In the genomic region with DNA sequence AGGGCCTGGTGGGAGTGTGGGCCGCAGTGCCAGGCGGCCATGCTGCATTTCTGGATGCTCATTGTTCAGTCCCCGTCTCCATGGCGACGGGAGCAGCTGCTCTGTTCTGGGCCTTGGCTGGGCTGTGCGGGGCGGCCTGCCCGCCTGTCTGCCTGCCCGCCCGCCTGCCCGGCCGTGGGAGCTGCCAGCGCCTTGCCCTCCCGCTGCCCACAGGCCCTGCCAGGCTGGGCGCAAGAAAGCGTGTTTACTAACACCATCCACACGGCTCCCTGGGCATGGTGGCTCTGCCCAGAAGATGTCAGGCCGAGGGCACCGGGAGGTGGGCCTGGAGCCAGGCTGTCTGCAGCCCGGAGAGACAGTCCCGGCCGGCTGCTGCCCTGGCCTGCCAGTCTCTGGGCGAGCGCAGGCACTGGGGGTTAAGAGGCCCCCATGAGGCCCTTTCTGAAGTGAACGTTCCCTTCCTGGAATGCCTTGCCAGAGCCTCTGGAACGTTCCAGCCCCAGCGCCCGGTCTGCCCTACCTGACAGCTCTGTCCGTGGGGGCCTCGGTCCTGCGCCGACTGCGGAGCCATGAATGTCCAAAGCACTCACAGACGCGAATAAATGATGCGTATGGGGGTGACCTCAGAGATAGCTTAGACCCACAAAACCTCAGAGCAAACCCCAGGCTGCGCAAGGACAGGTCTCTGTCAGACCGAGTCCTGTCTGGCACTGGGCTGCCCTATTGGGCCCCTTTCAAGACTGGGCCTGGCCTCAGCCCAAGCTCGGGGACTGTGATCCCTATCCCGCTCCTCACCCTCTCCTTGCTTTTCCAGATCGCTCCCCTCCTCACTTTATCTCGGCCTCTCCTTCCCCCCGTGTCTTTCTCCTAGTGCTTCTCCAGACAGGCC, we compare ENCODE assay signal across 12 cellular contexts. TPM values are rescaled to one million over a fixed set of nuclear protein-coding genes. Genes with fewer than 3 reads are reported as not detected.
DNase-seq lines count a peak whose midpoint lies in the region; ATAC-seq and TF ChIP-seq lines count a peak whose summit lies in the region.
"Had no signal": no experiment of that assay in that cellular context is flagged by ENCODE, and none has a peak within 500 bp of the region (broad histone marks: within the 10 kb centered on the region; RNA-seq: fewer than 3 reads in every experiment).

No MANE protein-coding gene starts in this region.

- DNase-seq in DMS 273 treated with DMSO at 0.1 percent for 48 hours (lab: John Stamatoyannopoulos, UW) (peak; percentile 15), NCI-H69 (lab: John Stamatoyannopoulos, UW) (peak; percentile 100), Right ventricle myocardium superior (peak; percentile 49), neuronal stem cell (ENCODE audit: low spot score) (peak; percentile 51), dermis blood vessel endothelial cell (no peak), coronary artery (ENCODE audit: low spot score) (no peak), GM10248 (ENCODE audit: extremely low spot score) (no peak)
- no peak for DNase-seq in natural killer cell treated with Interleukin-12 subunit alpha and Interleukin-12 subunit beta and Interleukin-15 and Interleukin-18, amount 100 ng/mL, for 72 hours (ENCODE audit: low spot score)
- DNase-seq: activated gamma-delta T cell treated with Interleukin-2 at 50 U/mL for 16 hours; CD4-positive, CD25-positive, alpha-beta regulatory T cell; foreskin melanocyte; NCI-H1048 had no signal

- H3K18ac ChIP-seq in neuronal stem cell (ENCODE audit: low read length), result peak overlapping the region; percentile 86

- H4K8ac ChIP-seq in neuronal stem cell (ENCODE audit: low read depth, low read length), result no peak overlapping the region

- no peak overlapping the region for H2BK5ac ChIP-seq in neuronal stem cell (ENCODE audit: low read length)

- H3K9me3 Mint-ChIP-seq in natural killer cell treated with Interleukin-12 subunit alpha and Interleukin-12 subunit beta and Interleukin-15 and Interleukin-18, amount 100 ng/mL, for 72 hours, result no peaks in the 10 kb centered on the region

- ATAC-seq in Right ventricle myocardium superior (ENCODE audit: poor library complexity), result peak; percentile 77
- no peak for ATAC-seq in natural killer cell treated with Interleukin-12 subunit alpha and Interleukin-12 subunit beta and Interleukin-15 and Interleukin-18, amount 100 ng/mL, for 72 hours

- H3K23ac ChIP-seq in neuronal stem cell (ENCODE audit: low read depth, low read length, poor library complexity), result no peak overlapping the region

- intact Hi-C loops in Right ventricle myocardium superior (cut with DNase I), result no loop called here

- no peak overlapping the region for H3K4me2 ChIP-seq in neuronal stem cell (ENCODE audit: insufficient read depth, low read length, poor library complexity, severe bottlenecking)

- no CpG with 5 or more reads among the region's 43 CpGs for WGBS in neuronal stem cell (ENCODE audit: extremely low coverage in 2 of 2, insufficient read length in 2 of 2, insufficient replicate concordance in 1 of 2), 2 donors

- H3K79me1 ChIP-seq in neuronal stem cell (ENCODE audit: low read depth, low read length), result no peaks in the 10 kb centered on the region

- H2BK15ac ChIP-seq in neuronal stem cell (ENCODE audit: low read length), result peak overlapping the region; percentile 6

- CTCF ChIA-PET in GM10248 (lab: Yijun Ruan, JAX), result no interaction called here

- H2BK120ac ChIP-seq in neuronal stem cell (ENCODE audit: low read depth, low read length), result no peak overlapping the region

- peaks cover 0 to 1% of the 10 kb centered on the region in 2 donors for H3K36me3 ChIP-seq in neuronal stem cell (replicated peaks in 1 of 2; ENCODE audit: control insufficient read depth in 2 of 2, insufficient read depth in 2 of 2, low read length in 2 of 2)

- H3K9ac ChIP-seq in neuronal stem cell (ENCODE audit: low read depth, low read length, poor library complexity), result peak overlapping the region; percentile 13

- H3K36me3 Mint-ChIP-seq in natural killer cell treated with Interleukin-12 subunit alpha and Interleukin-12 subunit beta and Interleukin-15 and Interleukin-18, amount 100 ng/mL, for 72 hours, result no peaks in the 10 kb centered on the region
- H3K36me3 Mint-ChIP-seq: CD4-positive, CD25-positive, alpha-beta regulatory T cell had no signal

- no peak overlapping the region for H3K4me3 Mint-ChIP-seq in natural killer cell treated with Interleukin-12 subunit alpha and Interleukin-12 subunit beta and Interleukin-15 and Interleukin-18, amount 100 ng/mL, for 72 hours
- H3K4me3 Mint-ChIP-seq: CD4-positive, CD25-positive, alpha-beta regulatory T cell had no signal

- peak overlapping the region; percentile 4 for H3K4ac ChIP-seq in neuronal stem cell (ENCODE audit: low read length)

- H2AK5ac ChIP-seq in neuronal stem cell (ENCODE audit: low read depth, low read length), result peak overlapping the region; percentile 14

- H3K27ac ChIP-seq in neuronal stem cell (replicated peaks; ENCODE audit: low read length) (no peak overlapping the region), coronary artery (no peak overlapping the region)

- H2BK12ac ChIP-seq in neuronal stem cell (ENCODE audit: low read length), result peak overlapping the region; percentile 79

- H3K4me3 ChIP-seq in neuronal stem cell (ENCODE audit: low read length in 2 of 2) (no peak overlapping the region), coronary artery (no peak overlapping the region)

- no peak overlapping the region for H4K91ac ChIP-seq in neuronal stem cell (ENCODE audit: low read depth, low read length, poor library complexity)

- H3K4me1 Mint-ChIP-seq in natural killer cell treated with Interleukin-12 subunit alpha and Interleukin-12 subunit beta and Interleukin-15 and Interleukin-18, amount 100 ng/mL, for 72 hours (ENCODE audit: low read depth in 2 of 2), result no peaks in the 10 kb centered on the region

- H3K27ac Mint-ChIP-seq in natural killer cell treated with Interleukin-12 subunit alpha and Interleukin-12 subunit beta and Interleukin-15 and Interleukin-18, amount 100 ng/mL, for 72 hours, result no peak overlapping the region

- no peaks in the 10 kb centered on the region for H3K27me3 Mint-ChIP-seq in natural killer cell treated with Interleukin-12 subunit alpha and Interleukin-12 subunit beta and Interleukin-15 and Interleukin-18, amount 100 ng/mL, for 72 hours
- H3K27me3 Mint-ChIP-seq: CD4-positive, CD25-positive, alpha-beta regulatory T cell had no signal

- peaks cover 0 to 3% of the 10 kb centered on the region in 2 donors for H3K9me3 ChIP-seq in neuronal stem cell (replicated peaks in 1 of 2; ENCODE audit: control insufficient read depth in 2 of 2, insufficient read depth in 1 of 2, low read depth in 1 of 2, low read length in 2 of 2)

- POLR2A ChIA-PET in GM10248 (lab: Yijun Ruan, JAX), result no interaction called here

- no peaks in the 10 kb centered on the region for H3K27me3 ChIP-seq in neuronal stem cell (ENCODE audit: control insufficient read depth in 3 of 3, insufficient read depth in 3 of 3, low read depth in 1 of 3, low read length in 3 of 3)

- H3K4me1 ChIP-seq in neuronal stem cell (ENCODE audit: control insufficient read depth in 2 of 2, insufficient read depth in 1 of 2, low read depth in 1 of 2, low read length in 2 of 2), result peaks cover 22 to 41% of the 10 kb centered on the region in 2 donors

- no peak for TF ChIP-seq CTCF in coronary artery (IDR thresholded peaks at IDR 0.05)
- TF ChIP-seq CTCF in GM10248 (IDR thresholded peaks at IDR 0.05; ENCODE audit: control extremely low read depth, extremely low read depth, low read depth, missing control alignments), result no peak

- peak overlapping the region; percentile 49 for H2AFZ ChIP-seq in neuronal stem cell (ENCODE audit: low read length)

- H3K14ac ChIP-seq in neuronal stem cell (ENCODE audit: low read length), result no peak overlapping the region

RNA-seq across cellular contexts. Expression of gene MYCN, which starts 44.3 kb away (rescaled TPM):
- 0.24 TPM for total RNA-seq in Right ventricle myocardium superior
- polyA plus RNA-seq in neuronal stem cell (2013, experiment 1 of 2), result 43.3 TPM
- polyA plus RNA-seq in neuronal stem cell (2013, experiment 2 of 2), result 44.3 TPM
- total RNA-seq in dermis blood vessel endothelial cell, result 12.2 and 19.6 TPM in 2 replicates
- total RNA-seq in natural killer cell treated with Interleukin-12 subunit alpha and Interleukin-12 subunit beta and Interleukin-15 and Interleukin-18, amount 100 ng/mL, for 72 hours, result not detected

Comparison
In these comparisons a context has a peak if more than half of its experiments do, and no peak if none do; other contexts are left out.
1. DNase-seq: peak in DMS 273 treated with DMSO at 0.1 percent for 48 hours (single experiment), NCI-H69 (single experiment), Right ventricle myocardium superior (single experiment) and neuronal stem cell (single experiment); none in dermis blood vessel endothelial cell (single experiment), coronary artery (single experiment), GM10248 (single experiment) and natural killer cell treated with Interleukin-12 subunit alpha and Interleukin-12 subunit beta and Interleukin-15 and Interleukin-18, amount 100 ng/mL, for 72 hours (single experiment).
2. RNA of gene MYCN, which starts 44.3 kb away (total RNA-seq): 12.2 to 19.6 TPM in dermis blood vessel endothelial cell; 0.24 TPM in Right ventricle myocardium superior (single experiment) and not detected in natural killer cell treated with Interleukin-12 subunit alpha and Interleukin-12 subunit beta and Interleukin-15 and Interleukin-18, amount 100 ng/mL, for 72 hours; every median in the first group is over 10 times any median in the second.